ENCODE assay signal across 34 cellular contexts in the genomic region with DNA sequence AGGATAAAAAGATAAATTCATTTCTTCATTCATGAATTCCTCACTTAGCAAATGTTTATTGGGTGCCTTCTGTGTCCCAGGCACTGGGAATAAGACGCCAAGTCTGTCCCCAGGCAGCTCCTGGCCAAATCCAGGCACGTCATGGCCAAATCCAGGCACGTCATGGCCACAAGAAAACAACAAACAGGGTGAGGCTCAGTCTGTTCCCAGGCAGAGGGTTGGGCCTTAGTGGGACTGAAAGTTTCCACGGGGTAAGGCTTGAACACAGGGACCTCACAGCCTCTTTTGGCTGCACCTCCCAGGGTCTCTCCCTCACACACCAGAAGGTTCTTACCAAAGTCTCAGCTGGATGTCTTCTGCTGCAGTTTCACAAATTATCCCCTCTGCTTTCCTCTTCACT.
"Had no signal": no experiment of that assay in that cellular context is flagged by ENCODE, and none has a peak within 500 bp of the region (broad histone marks: within the 10 kb centered on the region; RNA-seq: fewer than 3 reads in every experiment).

No MANE protein-coding gene starts in this region.

- H3K27ac Mint-ChIP-seq: activated CD4-positive, alpha-beta memory T cell treated with anti-CD3 and anti-CD28 coated beads, Interleukin-2, amount 10 ng/mL, durations not matched to agents 7 days and 5 days; activated CD8-positive, alpha-beta memory T cell treated with anti-CD3 and anti-CD28 coated beads, Interleukin-2, amount 10 ng/mL, durations not matched to agents 7 days and 5 days; activated naive CD4-positive, alpha-beta T cell treated with anti-CD3 and anti-CD28 coated beads, Interleukin-2, amount 10 ng/mL, durations not matched to agents 7 days and 5 days; activated naive CD8-positive, alpha-beta T cell; activated naive CD8-positive, alpha-beta T cell treated with anti-CD3 and anti-CD28 coated beads, Interleukin-2, amount 50 U/mL, for 24 hours had no signal

- H3K4me1 Mint-ChIP-seq: activated CD4-positive, alpha-beta memory T cell treated with anti-CD3 and anti-CD28 coated beads, Interleukin-2, amount 10 ng/mL, durations not matched to agents 7 days and 5 days; activated CD8-positive, alpha-beta memory T cell treated with anti-CD3 and anti-CD28 coated beads, Interleukin-2, amount 10 ng/mL, durations not matched to agents 7 days and 5 days; activated naive CD4-positive, alpha-beta T cell treated with anti-CD3 and anti-CD28 coated beads, Interleukin-2, amount 10 ng/mL, durations not matched to agents 7 days and 5 days; activated naive CD8-positive, alpha-beta T cell treated with anti-CD3 and anti-CD28 coated beads, Interleukin-2, amount 50 U/mL, for 24 hours had no signal

- H3K4me1 ChIP-seq: Peyer's patch had no signal

- H3K27ac ChIP-seq: brain microvascular endothelial cell, Peyer's patch, RWPE1, WERI-Rb-1 had no signal

- H3K9me3 Mint-ChIP-seq: activated CD4-positive, alpha-beta memory T cell treated with anti-CD3 and anti-CD28 coated beads, Interleukin-2, amount 10 ng/mL, durations not matched to agents 7 days and 5 days; activated naive CD4-positive, alpha-beta T cell treated with anti-CD3 and anti-CD28 coated beads, Interleukin-2, amount 10 ng/mL, durations not matched to agents 7 days and 5 days; activated naive CD8-positive, alpha-beta T cell treated with anti-CD3 and anti-CD28 coated beads, Interleukin-2, amount 50 U/mL, for 24 hours; IgD-negative memory B cell had no signal

- H3K36me3 Mint-ChIP-seq: activated CD8-positive, alpha-beta memory T cell treated with anti-CD3 and anti-CD28 coated beads, Interleukin-2, amount 10 ng/mL, durations not matched to agents 7 days and 5 days; activated naive CD8-positive, alpha-beta T cell; IgD-negative memory B cell had no signal

- H3K9me3 ChIP-seq: Peyer's patch had no signal

- H3K4me3 Mint-ChIP-seq: activated CD4-positive, alpha-beta memory T cell treated with anti-CD3 and anti-CD28 coated beads, Interleukin-2, amount 10 ng/mL, durations not matched to agents 7 days and 5 days; activated CD8-positive, alpha-beta memory T cell treated with anti-CD3 and anti-CD28 coated beads, Interleukin-2, amount 10 ng/mL, durations not matched to agents 7 days and 5 days; activated naive CD4-positive, alpha-beta T cell treated with anti-CD3 and anti-CD28 coated beads, Interleukin-2, amount 10 ng/mL, durations not matched to agents 7 days and 5 days; activated naive CD8-positive, alpha-beta T cell; activated naive CD8-positive, alpha-beta T cell treated with anti-CD3 and anti-CD28 coated beads, Interleukin-2, amount 50 U/mL, for 24 hours; IgD-negative memory B cell had no signal

- H3K36me3 ChIP-seq: brain microvascular endothelial cell, Peyer's patch, WERI-Rb-1 had no signal

- H3K4me3 ChIP-seq: Peyer's patch had no signal

- ATAC-seq: activated CD8-positive, alpha-beta memory T cell treated with anti-CD3 and anti-CD28 coated beads, Interleukin-2, amount 10 ng/mL, durations not matched to agents 7 days and 5 days; activated naive CD8-positive, alpha-beta T cell treated with anti-CD3 and anti-CD28 coated beads, Interleukin-2, amount 50 U/mL, for 24 hours; PC-3 had no signal

- H3K27me3 ChIP-seq: brain microvascular endothelial cell, Peyer's patch had no signal

- DNase-seq: activated CD4-positive, alpha-beta memory T cell treated with anti-CD3 and anti-CD28 coated beads, Interleukin-2, amount 10 ng/mL, durations not matched to agents 7 days and 5 days; activated CD4-positive, alpha-beta T cell treated with anti-CD3 and anti-CD28 coated beads for 1 hour; activated CD4-positive, alpha-beta T cell treated with anti-CD3 and anti-CD28 coated beads for 48 hours; activated CD4-positive, CD25-positive, alpha-beta regulatory T cell; activated CD8-positive, alpha-beta memory T cell treated with anti-CD3 and anti-CD28 coated beads for 24 hours; activated CD8-positive, alpha-beta memory T cell treated with anti-CD3 and anti-CD28 coated beads, Interleukin-2, amount 10 ng/mL, durations not matched to agents 7 days and 5 days; activated CD8-positive, alpha-beta memory T cell treated with anti-CD3 and anti-CD28 coated beads, Interleukin-2, amount 50 U/mL, for 48 hours; activated effector memory CD4-positive, alpha-beta T cell treated with Interleukin-2 at 50 U/mL for 16 hours; activated naive CD4-positive, alpha-beta T cell treated with anti-CD3 and anti-CD28 coated beads, Interleukin-2, amount 10 ng/mL, durations not matched to agents 7 days and 5 days; activated naive CD8-positive, alpha-beta T cell treated with anti-CD3 and anti-CD28 coated beads, Interleukin-2, amount 50 U/mL, for 24 hours; activated T-cell treated with anti-CD3 and anti-CD28 coated beads, Interleukin-2, amount 50 U/mL, for 48 hours; anterior cingulate cortex; brain microvascular endothelial cell; Karpas-422; KBM-7; NCI-H1105; NCI-H1436; NCI-H1694; NCI-H2029; NCI-H2107; NCI-H2171; NCI-H2227 treated with DMSO at 0.1 percent for 48 hours; NCI-H446; NCI-H510A treated with DMSO at 0.1 percent for 48 hours; NCI-H526 treated with DMSO at 0.1 percent for 48 hours; NK-92 treated with Interleukin-12 subunit alpha and Interleukin-12 subunit beta, amount 100 ng/mL, for 24 hours; PC-3; Peyer's patch; Right ventricle myocardium superior; T1000; WERI-Rb-1 had no signal
